ENCODE assay signal across 26 cellular contexts in genomic region chr13:59780058-59780457, GRCh38.
"Had no signal": no experiment of that assay in that cellular context is flagged by ENCODE, and none has a peak within 500 bp of the region (broad histone marks: within the 10 kb centered on the region; RNA-seq: fewer than 3 reads in every experiment).

No MANE protein-coding gene starts in this region.

- H3K4me1 ChIP-seq: esophagus squamous epithelium, heart right ventricle, testis, vagina had no signal

- H3K27ac ChIP-seq: dorsolateral prefrontal cortex, esophagus squamous epithelium, heart right ventricle, testis, vagina had no signal

- DNase-seq: activated B cell treated with CpG ODN at 0.5 μM for 24 hours; activated CD4-positive, alpha-beta T cell treated with anti-CD3 and anti-CD28 coated beads for 36 hours; activated CD4-positive, alpha-beta T cell treated with anti-CD3 and anti-CD28 coated beads, Interleukin-2, amount 50 U/mL, for 4 hours; activated CD8-positive, alpha-beta memory T cell treated with anti-CD3 and anti-CD28 coated beads for 24 hours; activated CD8-positive, alpha-beta memory T cell treated with anti-CD3 and anti-CD28 coated beads, Interleukin-2, amount 50 U/mL, for 4 hours; activated T-cell treated with anti-CD3 and anti-CD28 coated beads, Interleukin-2, amount 50 U/mL, for 24 hours; aorta; dorsolateral prefrontal cortex; esophagus squamous epithelium; heart right ventricle; kidney; naive thymus-derived CD4-positive, alpha-beta T cell; occipital lobe; posterior cingulate gyrus; stimulated activated CD4-positive, alpha-beta T cell treated with anti-CD3 and anti-CD28 coated beads, Interleukin-4, amount 100 ng/mL, for 1 hour; stimulated activated naive CD4-positive, alpha-beta T cell; testis; trophoblast cell had no signal

- H3K36me3 ChIP-seq: esophagus squamous epithelium, heart right ventricle, vagina had no signal

- H3K27me3 ChIP-seq: dorsolateral prefrontal cortex, esophagus squamous epithelium, heart right ventricle, testis, vagina had no signal

- H3K4me3 Mint-ChIP-seq: activated B cell treated with CpG ODN at 0.5 μM for 24 hours; activated CD4-positive, alpha-beta T cell treated with anti-CD3 and anti-CD28 coated beads for 36 hours; activated T-cell treated with anti-CD3 and anti-CD28 coated beads, Interleukin-2, amount 50 U/mL, for 24 hours; activated T-helper 17 cell treated with anti-CD3 and anti-CD28 coated beads, Interleukin-2, amount 50 U/mL, for 72 hours; brain; central memory CD8-positive, alpha-beta T cell; naive thymus-derived CD4-positive, alpha-beta T cell; neural crest cell had no signal

- H3K9me3 ChIP-seq: esophagus squamous epithelium, heart right ventricle, testis, vagina had no signal

- H3K4me3 ChIP-seq: dorsolateral prefrontal cortex, esophagus squamous epithelium, heart right ventricle, lung, testis, vagina had no signal

- H3K27me3 Mint-ChIP-seq: activated B cell treated with CpG ODN at 0.5 μM for 24 hours; activated CD4-positive, alpha-beta T cell treated with anti-CD3 and anti-CD28 coated beads for 36 hours; activated T-cell treated with anti-CD3 and anti-CD28 coated beads, Interleukin-2, amount 50 U/mL, for 24 hours; activated T-helper 17 cell treated with anti-CD3 and anti-CD28 coated beads, Interleukin-2, amount 50 U/mL, for 72 hours; brain; central memory CD8-positive, alpha-beta T cell; naive thymus-derived CD4-positive, alpha-beta T cell had no signal

- ATAC-seq: activated CD4-positive, alpha-beta T cell treated with anti-CD3 and anti-CD28 coated beads for 36 hours; activated naive CD4-positive, alpha-beta T cell treated with anti-CD3 and anti-CD28 coated beads, Interleukin-2, amount 50 U/mL, for 72 hours; activated T-helper 17 cell treated with anti-CD3 and anti-CD28 coated beads, Interleukin-2, amount 50 U/mL, for 72 hours; heart right ventricle; left lobe of liver; naive thymus-derived CD4-positive, alpha-beta T cell had no signal

- H3K27ac Mint-ChIP-seq: activated B cell treated with CpG ODN at 0.5 μM for 24 hours; activated CD4-positive, alpha-beta T cell treated with anti-CD3 and anti-CD28 coated beads for 36 hours; activated naive CD4-positive, alpha-beta T cell treated with anti-CD3 and anti-CD28 coated beads, Interleukin-2, amount 50 U/mL, for 72 hours; activated T-cell treated with anti-CD3 and anti-CD28 coated beads, Interleukin-2, amount 50 U/mL, for 24 hours; activated T-helper 17 cell treated with anti-CD3 and anti-CD28 coated beads, Interleukin-2, amount 50 U/mL, for 72 hours; brain; naive thymus-derived CD4-positive, alpha-beta T cell had no signal

- H3K9me3 Mint-ChIP-seq: activated B cell treated with CpG ODN at 0.5 μM for 24 hours; activated naive CD4-positive, alpha-beta T cell treated with anti-CD3 and anti-CD28 coated beads, Interleukin-2, amount 50 U/mL, for 72 hours; activated T-cell treated with anti-CD3 and anti-CD28 coated beads, Interleukin-2, amount 50 U/mL, for 24 hours; activated T-helper 17 cell treated with anti-CD3 and anti-CD28 coated beads, Interleukin-2, amount 50 U/mL, for 72 hours; brain; central memory CD8-positive, alpha-beta T cell; naive thymus-derived CD4-positive, alpha-beta T cell; neural crest cell had no signal

- H3K4me1 Mint-ChIP-seq: activated B cell treated with CpG ODN at 0.5 μM for 24 hours; activated CD4-positive, alpha-beta T cell treated with anti-CD3 and anti-CD28 coated beads for 36 hours; activated T-helper 17 cell treated with anti-CD3 and anti-CD28 coated beads, Interleukin-2, amount 50 U/mL, for 72 hours; central memory CD8-positive, alpha-beta T cell; naive thymus-derived CD4-positive, alpha-beta T cell had no signal

- H3K36me3 Mint-ChIP-seq: activated naive CD4-positive, alpha-beta T cell treated with anti-CD3 and anti-CD28 coated beads, Interleukin-2, amount 50 U/mL, for 72 hours; brain; naive thymus-derived CD4-positive, alpha-beta T cell had no signal
